ENCODE assay signal across 9 cellular contexts in genomic region chr19:50720921-50721291, GRCh38.
DNase-seq lines count a peak whose midpoint lies in the region; ATAC-seq and TF ChIP-seq lines count a peak whose summit lies in the region.
"Had no signal": no experiment of that assay in that cellular context is flagged by ENCODE, and none has a peak within 500 bp of the region (broad histone marks: within the 10 kb centered on the region; RNA-seq: fewer than 3 reads in every experiment).

No MANE protein-coding gene starts in this region.

- DNase-seq in GM03348 (ENCODE audit: low spot score) (peak; percentile 61), MV-4-11 (lab: John Stamatoyannopoulos, UW) (peak; percentile 97), choroid plexus epithelial cell (ENCODE audit: low read depth) (no peak), nephron progenitor cell (peak; percentile 27), NCI-H2081 treated with DMSO at 0.1 percent for 48 hours (lab: John Stamatoyannopoulos, UW) (no peak)
- DNase-seq in NK-92 treated with Interleukin-12 subunit alpha and Interleukin-12 subunit beta, amount 100 ng/mL, for 24 hours (lab: John Stamatoyannopoulos, UW), result no peak
- DNase-seq: NCI-H2081 had no signal

- TF ChIP-seq CTCF in choroid plexus epithelial cell (conservative IDR thresholded peaks at IDR 0.05; ENCODE audit: low read depth, low read length) (peak; percentile 6), nephron progenitor cell (IDR thresholded peaks at IDR 0.05) (no peak)

- peak overlapping the region; percentile 73 for H3K4me3 Mint-ChIP-seq in nephron progenitor cell

- peaks cover 5% of the 10 kb centered on the region for H3K36me3 Mint-ChIP-seq in nephron progenitor cell (ENCODE audit: low read depth)

- no peak overlapping the region for H3K27ac Mint-ChIP-seq in nephron progenitor cell

- H3K9me3 Mint-ChIP-seq in nephron progenitor cell, result no peaks in the 10 kb centered on the region

- ATAC-seq in HG03045 (IDR thresholded peaks at IDR 0.05; ENCODE audit: unreplicated experiment), result no peak

- H3K4me1 Mint-ChIP-seq in nephron progenitor cell, result peaks cover 56% of the 10 kb centered on the region

- peaks cover 8% of the 10 kb centered on the region for H3K27me3 Mint-ChIP-seq in nephron progenitor cell (ENCODE audit: low read depth, poor library complexity)

- H3K4me3 ChIP-seq in choroid plexus epithelial cell (ENCODE audit: low read depth, low read length), result no peak overlapping the region
- H3K4me3 ChIP-seq: ovary had no signal

Comparison
In these comparisons a context has a peak if more than half of its experiments do, and no peak if none do; other contexts are left out.
1. DNase-seq: peak in GM03348 (single experiment), MV-4-11 (single experiment) and nephron progenitor cell (single experiment); none in choroid plexus epithelial cell (single experiment), NCI-H2081 treated with DMSO at 0.1 percent for 48 hours (single experiment) and NK-92 treated with Interleukin-12 subunit alpha and Interleukin-12 subunit beta, amount 100 ng/mL, for 24 hours (single experiment).